Comparison of ENCODE assay signal across 8 cellular contexts in genomic region chr1:51234721-51235425, GRCh38. TPM values are rescaled to one million over a fixed set of nuclear protein-coding genes. Genes with fewer than 3 reads are reported as not detected.
DNase-seq lines count a peak whose midpoint lies in the region; ATAC-seq and TF ChIP-seq lines count a peak whose summit lies in the region.

No MANE protein-coding gene starts in this region.

- DNase-seq in DMS53 (lab: John Stamatoyannopoulos, UW) (peak; percentile 99), OCI-LY7 (ENCODE audit: low spot score) (peak; percentile 84), glutamatergic neuron (peak; percentile 25), posterior cingulate gyrus (peak in 7 of 10 donors; percentile 22 to 89 (median 55))
- DNase-seq in activated T-helper 2 cell treated with anti-CD3 and anti-CD28 coated beads, Interferon-gamma antibody, Interleukin-2, Interleukin-4, amounts not matched to agents 10 μg/mL and 5 μg/mL and 100 μg/mL, durations not matched to agents 14 hours and 24 hours and 36 hours (ENCODE audit: low spot score), result no peak
- no peak for DNase-seq in effector CD8-positive, alpha-beta T cell (lab: John Stamatoyannopoulos, UW)

- peak; percentile 70 for ATAC-seq in GM21529 (IDR thresholded peaks at IDR 0.05; ENCODE audit: unreplicated experiment)

- no peaks in the 10 kb centered on the region for H3K36me3 ChIP-seq in OCI-LY7 (ENCODE audit: insufficient read depth, low read length)

- H3K36me3 Mint-ChIP-seq in IgD-negative memory B cell, result peaks cover 2% of the 10 kb centered on the region
- H3K36me3 Mint-ChIP-seq in activated T-helper 2 cell treated with anti-CD3 and anti-CD28 coated beads, Interferon-gamma antibody, Interleukin-2, Interleukin-4, amounts not matched to agents 10 μg/mL and 5 μg/mL and 100 μg/mL, durations not matched to agents 14 hours and 24 hours and 36 hours (ENCODE audit: low read depth), result peaks cover 8% of the 10 kb centered on the region
- H3K36me3 Mint-ChIP-seq in glutamatergic neuron (ENCODE audit: unreplicated experiment), result no peaks in the 10 kb centered on the region

- H3K4me3 Mint-ChIP-seq in IgD-negative memory B cell (peak overlapping the region; percentile 87 to 96 (median 93)), glutamatergic neuron (ENCODE audit: unreplicated experiment) (peak overlapping the region; percentile 98)
- H3K4me3 Mint-ChIP-seq in activated T-helper 2 cell treated with anti-CD3 and anti-CD28 coated beads, Interferon-gamma antibody, Interleukin-2, Interleukin-4, amounts not matched to agents 10 μg/mL and 5 μg/mL and 100 μg/mL, durations not matched to agents 14 hours and 24 hours and 36 hours (ENCODE audit: low read depth), result peak overlapping the region; percentile 93

- no peak for TF ChIP-seq CTCF in OCI-LY7 (conservative IDR thresholded peaks at IDR 0.05; ENCODE audit: low read length)
- TF ChIP-seq CTCF in glutamatergic neuron (IDR thresholded peaks at IDR 0.05; ENCODE audit: partially characterized antibody, unreplicated experiment), result no peak

- POLR2A ChIA-PET in OCI-LY7 (lab: Charles Lee), result interaction anchor here (1.3 kb wide), 1 partner anchor 10 kb away, joined by 3 read pairs; no protein-coding TSS in a partner anchor

- no peak overlapping the region for H2AFZ ChIP-seq in OCI-LY7 (ENCODE audit: low read length)

- H3K27ac Mint-ChIP-seq in IgD-negative memory B cell (peak overlapping the region; percentile 90 to 99 (median 94)), glutamatergic neuron (ENCODE audit: unreplicated experiment) (peak overlapping the region; percentile 99)
- H3K27ac Mint-ChIP-seq in activated T-helper 2 cell treated with anti-CD3 and anti-CD28 coated beads, Interferon-gamma antibody, Interleukin-2, Interleukin-4, amounts not matched to agents 10 μg/mL and 5 μg/mL and 100 μg/mL, durations not matched to agents 14 hours and 24 hours and 36 hours, result peak overlapping the region; percentile 85

- H3K79me2 ChIP-seq in OCI-LY7 (ENCODE audit: insufficient read depth, low read depth, low read length), result no peaks in the 10 kb centered on the region

- H3K9me2 ChIP-seq in OCI-LY7 (ENCODE audit: insufficient read depth, low read length), result no peaks in the 10 kb centered on the region

- H3K4me1 Mint-ChIP-seq in IgD-negative memory B cell (peaks cover 14 to 27% (median 21%) of the 10 kb centered on the region in 3 donors), glutamatergic neuron (ENCODE audit: low read depth, unreplicated experiment) (peaks cover 12% of the 10 kb centered on the region)
- peaks cover 24% of the 10 kb centered on the region for H3K4me1 Mint-ChIP-seq in activated T-helper 2 cell treated with anti-CD3 and anti-CD28 coated beads, Interferon-gamma antibody, Interleukin-2, Interleukin-4, amounts not matched to agents 10 μg/mL and 5 μg/mL and 100 μg/mL, durations not matched to agents 14 hours and 24 hours and 36 hours (ENCODE audit: low read depth)

- peaks cover 22% of the 10 kb centered on the region for H4K20me1 ChIP-seq in OCI-LY7 (ENCODE audit: insufficient read depth, low read length)

- H3K9me3 Mint-ChIP-seq in IgD-negative memory B cell (no peaks in the 10 kb centered on the region), glutamatergic neuron (ENCODE audit: unreplicated experiment) (peaks cover 13% of the 10 kb centered on the region)
- no peaks in the 10 kb centered on the region for H3K9me3 Mint-ChIP-seq in activated T-helper 2 cell treated with anti-CD3 and anti-CD28 coated beads, Interferon-gamma antibody, Interleukin-2, Interleukin-4, amounts not matched to agents 10 μg/mL and 5 μg/mL and 100 μg/mL, durations not matched to agents 14 hours and 24 hours and 36 hours

- H3K4me3 ChIP-seq in OCI-LY7 (ENCODE audit: low read depth, low read length, poor library complexity, severe bottlenecking), result no peak overlapping the region

- H3K4me1 ChIP-seq in OCI-LY7 (ENCODE audit: insufficient read depth, low read length, poor library complexity, severe bottlenecking), result peaks cover 20% of the 10 kb centered on the region

- intact Hi-C loops in OCI-LY7 (cut with micrococcal nuclease; ENCODE audit: unreplicated experiment), result loop anchor here (2.0 to 10.0 kb wide), 2 partner anchors 62 to 200 kb away; no protein-coding TSS in a partner anchor
- intact Hi-C loops in activated T-helper 2 cell treated with anti-CD3 and anti-CD28 coated beads, Interferon-gamma antibody, Interleukin-2, Interleukin-4, amounts not matched to agents 10 μg/mL and 5 μg/mL and 100 μg/mL, durations not matched to agents 14 hours and 24 hours and 36 hours (cut with micrococcal nuclease), result no loop called here
- intact Hi-C loops in posterior cingulate gyrus (cut with DNase I), result loop anchor here (5.0 to 10.0 kb wide), 2 partner anchors 62 to 300 kb away; no protein-coding TSS in a partner anchor

- peak overlapping the region; percentile 92 for H3K4me2 ChIP-seq in OCI-LY7 (ENCODE audit: low read length)

- CTCF ChIA-PET in OCI-LY7 (lab: Charles Lee; ENCODE audit: unreplicated experiment), result no interaction called here

- H3K27me3 Mint-ChIP-seq in IgD-negative memory B cell, result peaks cover 5% of the 10 kb centered on the region
- no peaks in the 10 kb centered on the region for H3K27me3 Mint-ChIP-seq in activated T-helper 2 cell treated with anti-CD3 and anti-CD28 coated beads, Interferon-gamma antibody, Interleukin-2, Interleukin-4, amounts not matched to agents 10 μg/mL and 5 μg/mL and 100 μg/mL, durations not matched to agents 14 hours and 24 hours and 36 hours (ENCODE audit: low read depth)
- H3K27me3 Mint-ChIP-seq in glutamatergic neuron (ENCODE audit: unreplicated experiment), result peaks cover 9% of the 10 kb centered on the region

- H3K9me3 ChIP-seq in OCI-LY7 (ENCODE audit: low read length), result no peaks in the 10 kb centered on the region

- BruUV-seq in OCI-LY7 (replicated peaks; lab: Mats Ljungman, UMichigan), result no TSS peak

- no peak overlapping the region for H3K27ac ChIP-seq in OCI-LY7 (ENCODE audit: low read depth, low read length, poor library complexity, severe bottlenecking)

RNA-seq across cellular contexts. Expression of gene RNF11, which starts 1.2 kb away (rescaled TPM):
- polyA plus RNA-seq in IgD-negative memory B cell, result 14.9 TPM
- 4.8 and 5.7 TPM in 2 replicates for total RNA-seq in OCI-LY7 (2014; rRNA removed; shearing (Covaris generic))
- total RNA-seq in OCI-LY7 (2022), result 1.5 and 1.6 TPM in 2 replicates
- 64.8 and 65.6 TPM in 2 replicates for total RNA-seq in activated T-helper 2 cell treated with anti-CD3 and anti-CD28 coated beads, Interferon-gamma antibody, Interleukin-2, Interleukin-4, amounts not matched to agents 10 μg/mL and 5 μg/mL and 100 μg/mL, durations not matched to agents 14 hours and 24 hours and 36 hours
- total RNA-seq in glutamatergic neuron (ENCODE audit: unreplicated experiment), result 81.6 TPM

Comparison
In these comparisons a context has a peak if more than half of its experiments do, and no peak if none do; other contexts are left out.
1. DNase-seq: peak in DMS53 (single experiment), OCI-LY7 (single experiment), glutamatergic neuron (single experiment) and posterior cingulate gyrus (7 of 10); none in activated T-helper 2 cell treated with anti-CD3 and anti-CD28 coated beads, Interferon-gamma antibody, Interleukin-2, Interleukin-4, amounts not matched to agents 10 μg/mL and 5 μg/mL and 100 μg/mL, durations not matched to agents 14 hours and 24 hours and 36 hours (single experiment) and effector CD8-positive, alpha-beta T cell (single experiment).
2. Peak in every context shown above with its lines, with median percentiles within 50 percentile points of each other: H3K27ac Mint-ChIP-seq and H3K4me3 Mint-ChIP-seq.